Comparison of ENCODE assay signal across 6 cellular contexts in genomic region chr19:48403606-48404005, GRCh38. TPM values are rescaled to one million over a fixed set of nuclear protein-coding genes. Genes with fewer than 3 reads are reported as not detected.
A peak's percentile ranks its signal among the peaks of the same experiment; 100 is the strongest.
DNase-seq lines count a peak whose midpoint lies in the region; ATAC-seq and TF ChIP-seq lines count a peak whose summit lies in the region.

No MANE protein-coding gene starts in this region.

- H3K27ac ChIP-seq in OCI-LY7 (ENCODE audit: low read depth, low read length, poor library complexity, severe bottlenecking) (no peak overlapping the region), suprapubic skin (no peak overlapping the region)

- no TSS peak for BruUV-seq in OCI-LY7 (replicated peaks; lab: Mats Ljungman, UMichigan)

- intact Hi-C loops in OCI-LY7 (cut with micrococcal nuclease; ENCODE audit: unreplicated experiment), result no loop called here

- H3K36me3 ChIP-seq in OCI-LY7 (ENCODE audit: insufficient read depth, low read length), result no peaks in the 10 kb centered on the region
- H3K36me3 ChIP-seq in suprapubic skin, result no peaks in the 10 kb centered on the region

- no peak for TF ChIP-seq POLR2A in suprapubic skin (IDR thresholded peaks at IDR 0.05)

- 0 out of 2 replicates have a peak overlapping the region, but pooled peaks have one; percentile 9 for H3K4me2 ChIP-seq in OCI-LY7 (ENCODE audit: low read length)

- no peak overlapping the region for H3K4me3 ChIP-seq in OCI-LY7 (ENCODE audit: low read depth, low read length, poor library complexity, severe bottlenecking)
- H3K4me3 ChIP-seq in suprapubic skin, result no peak overlapping the region

- H3K9me3 ChIP-seq in OCI-LY7 (ENCODE audit: low read length), result no peaks in the 10 kb centered on the region
- no peaks in the 10 kb centered on the region for H3K9me3 ChIP-seq in suprapubic skin

- no peaks in the 10 kb centered on the region for H3K79me2 ChIP-seq in OCI-LY7 (ENCODE audit: insufficient read depth, low read depth, low read length)

- H3K4me1 ChIP-seq in OCI-LY7 (ENCODE audit: insufficient read depth, low read length, poor library complexity, severe bottlenecking) (peaks cover 29% of the 10 kb centered on the region), suprapubic skin (peaks cover 9% of the 10 kb centered on the region)

- peak; percentile 14 to 56 for DNase-seq in AML-193 (lab: John Stamatoyannopoulos, UW)
- peak; percentile 80 for DNase-seq in OCI-LY7 (ENCODE audit: low spot score)
- DNase-seq in effector CD4-positive, alpha-beta T cell, result peak; percentile 19
- DNase-seq in stimulated activated CD4-positive, alpha-beta T cell treated with anti-CD3 and anti-CD28 coated beads, Interleukin-2, amount 100 ng/mL, for 4 hours (ENCODE audit: low read depth), result peak; percentile 24
- DNase-seq in suprapubic skin (ENCODE audit: low spot score in 2 of 2), result no peak

- TF ChIP-seq EP300 in suprapubic skin (IDR thresholded peaks at IDR 0.05), result no peak

- POLR2A ChIA-PET in OCI-LY7 (lab: Charles Lee), result interaction anchor here (0.7 kb wide), 1 partner anchor 42 kb away, joined by 3 read pairs; no protein-coding TSS in a partner anchor

- no peaks in the 10 kb centered on the region for H3K9me2 ChIP-seq in OCI-LY7 (ENCODE audit: insufficient read depth, low read length)

- peaks cover 3% of the 10 kb centered on the region for H3K27me3 ChIP-seq in suprapubic skin

- TF ChIP-seq CTCF in OCI-LY7 (conservative IDR thresholded peaks at IDR 0.05; ENCODE audit: low read length), result no peak
- no peak for TF ChIP-seq CTCF in suprapubic skin (IDR thresholded peaks at IDR 0.05)

- CTCF ChIA-PET in OCI-LY7 (lab: Charles Lee; ENCODE audit: unreplicated experiment), result no interaction called here

- ATAC-seq in GM19463 (IDR thresholded peaks at IDR 0.05; ENCODE audit: unreplicated experiment), result peak; percentile 69

- peak overlapping the region; percentile 91 for H2AFZ ChIP-seq in OCI-LY7 (ENCODE audit: low read length)

- no peaks in the 10 kb centered on the region for H4K20me1 ChIP-seq in OCI-LY7 (ENCODE audit: insufficient read depth, low read length)

- 52% methylated on average over 3 of the region's 3 CpGs for WGBS in suprapubic skin

RNA-seq across cellular contexts. Expression of gene GRIN2D, which starts 10.1 kb away (rescaled TPM):
- not detected in 2 replicates for total RNA-seq in OCI-LY7 (2014; rRNA removed; shearing (Covaris generic))
- total RNA-seq in OCI-LY7 (2022) (0.06 and 0.11 TPM in 2 replicates), suprapubic skin (1 to 10 TPM in 2 of 4 donors, under 1 TPM in 2; 0.38 to 1.4 (median 0.94) TPM)

RNA-seq across cellular contexts. Expression of gene KDELR1, which starts 12.3 kb away (rescaled TPM):
- total RNA-seq in OCI-LY7 (2014; rRNA removed; shearing (Covaris generic)), result 26.2 and 38.8 TPM in 2 replicates
- total RNA-seq in OCI-LY7 (2022), result 63.8 and 74.0 TPM in 2 replicates
- 10 to 100 TPM; 77.3 to 94.1 (median 87.7) TPM for total RNA-seq in suprapubic skin

RNA-seq across cellular contexts. Expression of gene SYNGR4, which starts 39.4 kb away (rescaled TPM):
- total RNA-seq in OCI-LY7 (2014; rRNA removed; shearing (Covaris generic)), result 0.38 and 0.51 TPM in 2 replicates
- total RNA-seq in OCI-LY7 (2022) (1.0 and 1.2 TPM in 2 replicates), suprapubic skin (not detected)

RNA-seq across cellular contexts. Expression of gene TMEM143, which starts 39.9 kb away (rescaled TPM):
- 18.2 and 31.1 TPM in 2 replicates for total RNA-seq in OCI-LY7 (2014; rRNA removed; shearing (Covaris generic))
- 31.4 and 37.9 TPM in 2 replicates for total RNA-seq in OCI-LY7 (2022)
- 10 to 100 TPM in 2 of 4 donors, 1 to 10 TPM in 2; 7.8 to 14.7 (median 9.3) TPM for total RNA-seq in suprapubic skin

RNA-seq across cellular contexts. Expression of gene GRWD1, which starts 42.2 kb away (rescaled TPM):
- 34.4 and 35.8 TPM in 2 replicates for total RNA-seq in OCI-LY7 (2014; rRNA removed; shearing (Covaris generic))
- total RNA-seq in OCI-LY7 (2022) (26.3 and 32.1 TPM in 2 replicates), suprapubic skin (10 to 100 TPM; 24.5 to 53.4 (median 40.1) TPM)

Comparison
In these comparisons a context has a peak if more than half of its experiments do, and no peak if none do; other contexts are left out.
1. DNase-seq: peak in AML-193 (2 of 2), OCI-LY7 (single experiment), effector CD4-positive, alpha-beta T cell (single experiment) and stimulated activated CD4-positive, alpha-beta T cell treated with anti-CD3 and anti-CD28 coated beads, Interleukin-2, amount 100 ng/mL, for 4 hours (single experiment); none in suprapubic skin (0 of 2).